23 cellular contexts compared by ENCODE assay signal in the genomic region with DNA sequence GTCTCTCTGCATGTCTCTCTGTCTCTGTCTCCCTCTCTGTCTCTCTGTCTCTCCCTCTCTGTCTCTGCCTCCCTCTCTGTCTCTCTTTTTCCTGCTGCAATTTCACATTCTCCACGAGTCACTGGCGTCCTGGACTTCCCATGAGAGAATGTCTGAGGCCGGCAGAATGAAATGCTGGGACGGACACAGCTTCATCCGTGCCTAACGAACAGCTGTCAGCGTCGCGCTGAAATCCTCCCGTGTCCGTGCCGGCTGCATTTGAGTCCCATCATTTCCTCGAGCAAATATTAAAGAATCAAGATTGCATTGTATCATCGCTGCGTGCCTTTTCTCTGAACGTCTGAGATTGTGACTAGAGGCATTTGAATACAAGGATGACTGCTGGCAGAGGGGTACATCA.
"Had no signal": no experiment of that assay in that cellular context is flagged by ENCODE, and none has a peak within 500 bp of the region (broad histone marks: within the 10 kb centered on the region; RNA-seq: fewer than 3 reads in every experiment).

No MANE protein-coding gene starts in this region.

- H3K4me1 ChIP-seq: esophagus muscularis mucosa, gastroesophageal sphincter, parathyroid adenoma, sigmoid colon, spleen, testis had no signal

- H3K79me2 ChIP-seq: parathyroid adenoma had no signal

- FAIRE-seq: endothelial cell of umbilical vein had no signal

- H3K27me3 ChIP-seq: cardiac muscle cell, sigmoid colon, testis had no signal

- H3K36me3 Mint-ChIP-seq: activated naive CD8-positive, alpha-beta T cell treated with anti-CD3 and anti-CD28 coated beads for 36 hours; immature natural killer cell; naive thymus-derived CD4-positive, alpha-beta T cell; stimulated activated memory B cell treated with anti-CD40 and anti-IgM and Interleukin-4, amounts not matched to agents 10 μg/mL and 1 μg/mL and 100 μg/mL, for 72 hours; type B pancreatic cell had no signal

- H3K9me3 Mint-ChIP-seq: activated naive CD8-positive, alpha-beta T cell treated with anti-CD3 and anti-CD28 coated beads for 36 hours; dendritic cell treated with granulocyte-macrophage colony-stimulating factor and Interleukin-4, amounts not matched to agents 40 ng/mL and 50 ng/mL, for 4 days; immature natural killer cell; stimulated activated memory B cell treated with anti-CD40 and anti-IgM and Interleukin-4, amounts not matched to agents 10 μg/mL and 1 μg/mL and 100 μg/mL, for 72 hours; type B pancreatic cell had no signal

- H3K9me3 ChIP-seq: esophagus muscularis mucosa, sigmoid colon, testis had no signal

- H3K27ac ChIP-seq: cardiac muscle cell, esophagus muscularis mucosa, gastroesophageal sphincter, parathyroid adenoma, sigmoid colon, spleen, testis, VCaP had no signal

- H3K4me3 ChIP-seq: cardiac muscle cell, esophagus muscularis mucosa, gastroesophageal sphincter, sigmoid colon, spleen, testis had no signal

- H3K27me3 Mint-ChIP-seq: dendritic cell treated with granulocyte-macrophage colony-stimulating factor and Interleukin-4, amounts not matched to agents 40 ng/mL and 50 ng/mL, for 4 days; type B pancreatic cell had no signal

- DNase-seq: activated CD4-positive, alpha-beta T cell treated with anti-CD3 and anti-CD28 coated beads for 1 hour; activated CD4-positive, alpha-beta T cell treated with anti-CD3 and anti-CD28 coated beads, Interleukin-2, amount 50 U/mL, for 4 hours; activated naive CD8-positive, alpha-beta T cell treated with anti-CD3 and anti-CD28 coated beads for 36 hours; amniotic stem cell; effector CD8-positive, alpha-beta T cell; immature natural killer cell; kidney glomerular epithelial cell; left ventricle myocardium superior; naive thymus-derived CD4-positive, alpha-beta T cell; sigmoid colon; spleen; stimulated activated CD4-positive, alpha-beta T cell treated with anti-CD3 and anti-CD28 coated beads, Interleukin-4, amount 100 ng/mL, for 4 hours; T-helper 2 cell; testis had no signal

- H2AFZ ChIP-seq: parathyroid adenoma had no signal

- H3K4me3 Mint-ChIP-seq: activated naive CD8-positive, alpha-beta T cell treated with anti-CD3 and anti-CD28 coated beads for 36 hours; dendritic cell treated with granulocyte-macrophage colony-stimulating factor and Interleukin-4, amounts not matched to agents 40 ng/mL and 50 ng/mL, for 4 days; immature natural killer cell; naive thymus-derived CD4-positive, alpha-beta T cell; stimulated activated memory B cell treated with anti-CD40 and anti-IgM and Interleukin-4, amounts not matched to agents 10 μg/mL and 1 μg/mL and 100 μg/mL, for 72 hours; type B pancreatic cell had no signal

- H3K4me1 Mint-ChIP-seq: activated naive CD8-positive, alpha-beta T cell treated with anti-CD3 and anti-CD28 coated beads for 36 hours; immature natural killer cell; naive thymus-derived CD4-positive, alpha-beta T cell; stimulated activated memory B cell treated with anti-CD40 and anti-IgM and Interleukin-4, amounts not matched to agents 10 μg/mL and 1 μg/mL and 100 μg/mL, for 72 hours had no signal

- ATAC-seq: gastroesophageal sphincter; left ventricle myocardium superior; naive thymus-derived CD4-positive, alpha-beta T cell; stimulated activated memory B cell treated with anti-CD40 and anti-IgM and Interleukin-4, amounts not matched to agents 10 μg/mL and 1 μg/mL and 100 μg/mL, for 72 hours had no signal

- H3K9ac ChIP-seq: parathyroid adenoma had no signal

- H3K27ac Mint-ChIP-seq: activated naive CD8-positive, alpha-beta T cell treated with anti-CD3 and anti-CD28 coated beads for 36 hours; dendritic cell treated with granulocyte-macrophage colony-stimulating factor and Interleukin-4, amounts not matched to agents 40 ng/mL and 50 ng/mL, for 4 days; immature natural killer cell; naive thymus-derived CD4-positive, alpha-beta T cell; stimulated activated memory B cell treated with anti-CD40 and anti-IgM and Interleukin-4, amounts not matched to agents 10 μg/mL and 1 μg/mL and 100 μg/mL, for 72 hours; type B pancreatic cell had no signal

- H3K36me3 ChIP-seq: cardiac muscle cell, esophagus muscularis mucosa, gastroesophageal sphincter, sigmoid colon, spleen had no signal
